Comparison of ENCODE assay signal across 2 cellular contexts in genomic region chr6:26415791-26416190, GRCh38.
TF ChIP-seq lines count a peak whose summit lies in the region.

No MANE protein-coding gene starts in this region.

TF ChIP-seq in IMR-90, 13 proteins besides CTCF, POLR2A, EP300 and RAD21:
- no peak for TF ChIP-seq RCOR1 (IDR thresholded peaks at IDR 0.05; ENCODE audit: insufficient replicate concordance, low read length)

TF ChIP-seq in GM23338, 12 proteins besides CTCF, POLR2A, EP300 and RAD21:
- TF ChIP-seq STAT1 (IDR thresholded peaks at IDR 0.05; ENCODE audit: unreplicated experiment): no peak
- no peak for TF ChIP-seq ZNF331 (CRISPR knock-in tag; IDR thresholded peaks at IDR 0.05; ENCODE audit: low read depth)
